Comparison of ENCODE assay signal across 1 cellular context in genomic region chr10:3229815-3230214, GRCh38.
TF ChIP-seq lines count a peak whose summit lies in the region.

No MANE protein-coding gene starts in this region.

TF ChIP-seq in HEK293, 187 proteins besides CTCF, POLR2A, EP300 and RAD21 (continued from another document):
- TF ChIP-seq ZBTB10 (tag by site-specific recombination; IDR thresholded peaks at IDR 0.05), result no peak
- TF ChIP-seq ZNF785 (tag by site-specific recombination; IDR thresholded peaks at IDR 0.05), result no peak
- TF ChIP-seq ZNF19 (tag by site-specific recombination; IDR thresholded peaks at IDR 0.05; ENCODE audit: low read depth), result no peak
- TF ChIP-seq ZNF366 (tag by site-specific recombination; conservative IDR thresholded peaks at IDR 0.05), result no peak
